Comparison of ENCODE assay signal across 16 cellular contexts in the genomic region with DNA sequence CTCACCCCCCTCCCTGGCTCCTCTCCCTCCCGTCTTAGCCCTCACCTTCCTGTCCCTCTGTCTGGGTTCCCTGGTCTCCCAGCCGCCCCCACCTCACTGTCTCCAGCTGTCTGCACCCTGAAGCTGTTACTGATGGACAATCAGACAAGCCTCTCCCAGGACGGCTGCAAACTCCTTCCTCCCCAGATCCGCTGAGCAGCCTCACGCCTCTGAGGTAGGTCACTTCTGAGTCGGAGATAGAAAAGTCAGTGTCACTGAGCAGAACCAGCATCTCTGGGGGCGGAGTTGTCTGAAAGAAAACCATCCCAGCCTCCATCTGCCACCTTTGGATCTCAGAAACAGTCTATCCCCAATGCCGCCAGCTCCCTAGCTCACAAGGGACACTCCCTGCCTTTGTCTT. TPM values are rescaled to one million over a fixed set of nuclear protein-coding genes. Genes with fewer than 3 reads are reported as not detected.
"Had no signal": no experiment of that assay in that cellular context is flagged by ENCODE, and none has a peak within 500 bp of the region (broad histone marks: within the 10 kb centered on the region; RNA-seq: fewer than 3 reads in every experiment).

No MANE protein-coding gene starts in this region.

- ATAC-seq: activated naive CD8-positive, alpha-beta T cell treated with anti-CD3 and anti-CD28 coated beads, Interleukin-2, amount 50 U/mL, for 24 hours; effector memory CD8-positive, alpha-beta T cell; left lobe of liver; right lobe of liver; SK-N-SH treated with all-trans-retinoic acid at 6 μM for 48 hours; stimulated activated memory B cell treated with anti-CD40 and anti-IgM and Interleukin-4, amounts not matched to agents 10 μg/mL and 1 μg/mL and 100 μg/mL, for 72 hours; WTC11 had no signal

- H3K27ac ChIP-seq: right lobe of liver had no signal

- H3K36me3 ChIP-seq: right lobe of liver had no signal

- H3K9me3 Mint-ChIP-seq: activated CD4-positive, alpha-beta T cell treated with anti-CD3 and anti-CD28 coated beads, Interleukin-2, amount 10 ng/mL, durations not matched to agents 7 days and 5 days; activated naive CD8-positive, alpha-beta T cell treated with anti-CD3 and anti-CD28 coated beads, Interleukin-2, amount 50 U/mL, for 24 hours; dendritic cell treated with granulocyte-macrophage colony-stimulating factor and Interleukin-4, amounts not matched to agents 40 ng/mL and 50 ng/mL, for 4 days; effector memory CD8-positive, alpha-beta T cell; stimulated activated memory B cell treated with anti-CD40 and anti-IgM and Interleukin-4, amounts not matched to agents 10 μg/mL and 1 μg/mL and 100 μg/mL, for 72 hours; WTC11 had no signal

- H3K4me1 Mint-ChIP-seq: activated naive CD8-positive, alpha-beta T cell treated with anti-CD3 and anti-CD28 coated beads, Interleukin-2, amount 50 U/mL, for 24 hours; stimulated activated memory B cell treated with anti-CD40 and anti-IgM and Interleukin-4, amounts not matched to agents 10 μg/mL and 1 μg/mL and 100 μg/mL, for 72 hours had no signal

- H3K36me3 Mint-ChIP-seq: stimulated activated memory B cell treated with anti-CD40 and anti-IgM and Interleukin-4, amounts not matched to agents 10 μg/mL and 1 μg/mL and 100 μg/mL, for 72 hours; WTC11 had no signal

- H3K4me3 Mint-ChIP-seq: activated CD4-positive, alpha-beta T cell treated with anti-CD3 and anti-CD28 coated beads, Interleukin-2, amount 10 ng/mL, durations not matched to agents 7 days and 5 days; activated naive CD8-positive, alpha-beta T cell treated with anti-CD3 and anti-CD28 coated beads, Interleukin-2, amount 50 U/mL, for 24 hours; dendritic cell treated with granulocyte-macrophage colony-stimulating factor and Interleukin-4, amounts not matched to agents 40 ng/mL and 50 ng/mL, for 4 days; stimulated activated memory B cell treated with anti-CD40 and anti-IgM and Interleukin-4, amounts not matched to agents 10 μg/mL and 1 μg/mL and 100 μg/mL, for 72 hours; WTC11 had no signal

- H3K4me1 ChIP-seq: right lobe of liver had no signal

- H3K4me3 ChIP-seq: right lobe of liver had no signal

- DNase-seq: activated CD4-positive, alpha-beta T cell treated with anti-CD3 and anti-CD28 coated beads, Interleukin-2, amount 10 ng/mL, durations not matched to agents 7 days and 5 days; activated CD8-positive, alpha-beta memory T cell treated with anti-CD3 and anti-CD28 coated beads for 24 hours; activated naive CD4-positive, alpha-beta T cell treated with Interleukin-2 at 50 U/mL for 16 hours; activated naive CD8-positive, alpha-beta T cell treated with anti-CD3 and anti-CD28 coated beads, Interleukin-2, amount 50 U/mL, for 24 hours; effector memory CD8-positive, alpha-beta T cell; stimulated activated CD4-positive, alpha-beta T cell treated with anti-CD3 and anti-CD28 coated beads, Interleukin-1b, Interleukin-23, amount 100 ng/mL, for 48 hours; substantia nigra; trophoblast cell had no signal

- H3K9me3 ChIP-seq: right lobe of liver had no signal

- FAIRE-seq: astrocyte had no signal

- H3K27ac Mint-ChIP-seq: activated CD4-positive, alpha-beta T cell treated with anti-CD3 and anti-CD28 coated beads, Interleukin-2, amount 10 ng/mL, durations not matched to agents 7 days and 5 days; activated naive CD8-positive, alpha-beta T cell treated with anti-CD3 and anti-CD28 coated beads, Interleukin-2, amount 50 U/mL, for 24 hours; dendritic cell treated with granulocyte-macrophage colony-stimulating factor and Interleukin-4, amounts not matched to agents 40 ng/mL and 50 ng/mL, for 4 days; effector memory CD8-positive, alpha-beta T cell; stimulated activated memory B cell treated with anti-CD40 and anti-IgM and Interleukin-4, amounts not matched to agents 10 μg/mL and 1 μg/mL and 100 μg/mL, for 72 hours; WTC11 had no signal

- H3K27me3 ChIP-seq: right lobe of liver had no signal

RNA-seq across cellular contexts. Expression of gene FAM241B, which starts 27.4 kb away (rescaled TPM):
- total RNA-seq: myocyte had no signal
